18 cellular contexts compared by ENCODE assay signal in the genomic region with DNA sequence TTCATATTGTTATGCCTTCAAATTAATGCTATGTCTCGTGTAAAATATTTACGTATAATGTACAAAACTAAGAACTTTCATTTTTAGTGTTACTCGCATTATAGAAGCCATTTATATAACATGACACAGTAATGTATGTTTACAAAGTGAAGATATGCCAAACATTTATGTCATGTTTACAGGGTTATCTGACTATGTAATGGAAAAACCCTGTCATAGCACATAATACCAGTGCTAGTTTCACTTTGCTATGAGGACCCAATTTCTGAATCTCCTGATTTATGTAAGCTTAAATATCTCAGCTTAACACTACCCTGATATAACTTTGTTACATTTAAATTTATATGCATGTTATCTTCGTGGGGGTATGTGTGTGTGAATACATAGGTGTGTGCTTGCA.
DNase-seq lines count a peak whose midpoint lies in the region; ATAC-seq and TF ChIP-seq lines count a peak whose summit lies in the region.
"Had no signal": no experiment of that assay in that cellular context is flagged by ENCODE, and none has a peak within 500 bp of the region (broad histone marks: within the 10 kb centered on the region; RNA-seq: fewer than 3 reads in every experiment).

No MANE protein-coding gene starts in this region.

- no peaks in the 10 kb centered on the region for H3K79me1 ChIP-seq in trophoblast cell (ENCODE audit: low read length)

- H3K27me3 ChIP-seq in trophoblast cell (ENCODE audit: insufficient read depth, low read length) (no peaks in the 10 kb centered on the region), dorsolateral prefrontal cortex (peaks cover 0 to 3% (median 0%) of the 10 kb centered on the region in 45 donors)

- H3K4me1 ChIP-seq in trophoblast cell (ENCODE audit: control insufficient read depth in 1 of 2, insufficient read depth in 2 of 2, low read length in 2 of 2), result no peaks in the 10 kb centered on the region

- no peaks in the 10 kb centered on the region for H3K36me3 ChIP-seq in trophoblast cell (ENCODE audit: control insufficient read depth in 1 of 2, insufficient read depth in 2 of 2, low read length in 2 of 2)

- H3K23ac ChIP-seq in trophoblast cell (ENCODE audit: low read length), result no peak overlapping the region

- H2AFZ ChIP-seq in trophoblast cell (ENCODE audit: insufficient read depth, low read length, poor library complexity), result no peak overlapping the region

- TF ChIP-seq CTCF in cardiac fibroblast (IDR thresholded peaks at IDR 0.05; ENCODE audit: low read depth, low read length), result no peak
- no peak for TF ChIP-seq CTCF in dorsolateral prefrontal cortex (IDR thresholded peaks at IDR 0.05 in 54 of 56, conservative IDR thresholded peaks at IDR 0.05 in 2 of 56; ENCODE audit: low read depth in 1 of 56, partially characterized antibody in 56 of 56)

- no peak overlapping the region for H3K14ac ChIP-seq in trophoblast cell (ENCODE audit: low read length)

- no peak for ATAC-seq in HG03135 (IDR thresholded peaks at IDR 0.05; ENCODE audit: unreplicated experiment)
- no peak for ATAC-seq in activated naive CD8-positive, alpha-beta T cell treated with anti-CD3 and anti-CD28 coated beads, Interleukin-2, amount 50 U/mL, for 24 hours
- ATAC-seq: Panc1, Right ventricle myocardium inferior had no signal

- peak overlapping the region; percentile 22 for H3K9ac ChIP-seq in trophoblast cell (ENCODE audit: low read length)

- H3K4me1 Mint-ChIP-seq in activated naive CD8-positive, alpha-beta T cell treated with anti-CD3 and anti-CD28 coated beads, Interleukin-2, amount 50 U/mL, for 24 hours, result no peaks in the 10 kb centered on the region
- H3K4me1 Mint-ChIP-seq: B cell; CD4-positive, alpha-beta memory T cell had no signal

- H3K4me3 ChIP-seq in cardiac fibroblast (replicated peaks in 1 of 2; ENCODE audit: low read depth in 2 of 2, low read length in 2 of 2) (no peak overlapping the region), trophoblast cell (ENCODE audit: low read depth, low read length) (no peak overlapping the region), dorsolateral prefrontal cortex (no peak overlapping the region)

- no peak overlapping the region for H2AK5ac ChIP-seq in trophoblast cell (ENCODE audit: low read length)

- H3K27me3 Mint-ChIP-seq in activated naive CD8-positive, alpha-beta T cell treated with anti-CD3 and anti-CD28 coated beads, Interleukin-2, amount 50 U/mL, for 24 hours, result no peaks in the 10 kb centered on the region
- H3K27me3 Mint-ChIP-seq: B cell; CD4-positive, alpha-beta memory T cell had no signal

- H3K4me2 ChIP-seq in trophoblast cell (ENCODE audit: low read length), result no peak overlapping the region

- no peak overlapping the region for H2BK12ac ChIP-seq in trophoblast cell (ENCODE audit: low read length)

- no peak overlapping the region for H2BK120ac ChIP-seq in trophoblast cell (ENCODE audit: insufficient read depth, low read length, poor library complexity)

- no peak overlapping the region for H2BK5ac ChIP-seq in trophoblast cell (ENCODE audit: low read depth, low read length, poor library complexity)

- no CpG with 5 or more reads among the region's 4 CpGs for WGBS in trophoblast cell (ENCODE audit: extremely low coverage, insufficient coverage, insufficient read length)

- no peak overlapping the region for H3K4me3 Mint-ChIP-seq in activated naive CD8-positive, alpha-beta T cell treated with anti-CD3 and anti-CD28 coated beads, Interleukin-2, amount 50 U/mL, for 24 hours
- H3K4me3 Mint-ChIP-seq: B cell; CD4-positive, alpha-beta memory T cell had no signal

- H3K4ac ChIP-seq in trophoblast cell (ENCODE audit: low read depth, low read length), result no peak overlapping the region

- H3K36me3 Mint-ChIP-seq in activated naive CD8-positive, alpha-beta T cell treated with anti-CD3 and anti-CD28 coated beads, Interleukin-2, amount 50 U/mL, for 24 hours (ENCODE audit: low read depth), result no peaks in the 10 kb centered on the region
- H3K36me3 Mint-ChIP-seq: CD4-positive, alpha-beta memory T cell had no signal

- no peak overlapping the region for H3K27ac ChIP-seq in trophoblast cell (ENCODE audit: low read depth, low read length)
- no peak overlapping the region for H3K27ac ChIP-seq in dorsolateral prefrontal cortex

- no peaks in the 10 kb centered on the region for H3K79me2 ChIP-seq in trophoblast cell (ENCODE audit: control insufficient read depth, insufficient read depth, low read length, poor library complexity)

- intact Hi-C loops in posterior cingulate gyrus (cut with DNase I) (no loop called here), dorsolateral prefrontal cortex (cut with DNase I) (no loop called here)

- no peak overlapping the region for H3K18ac ChIP-seq in trophoblast cell (ENCODE audit: low read length)

- no peak overlapping the region for H4K12ac ChIP-seq in trophoblast cell (ENCODE audit: low read depth, low read length)

- peaks cover 4% of the 10 kb centered on the region for H3K9me3 ChIP-seq in trophoblast cell (ENCODE audit: insufficient read depth, low read depth, low read length)

- no peak overlapping the region for H4K91ac ChIP-seq in trophoblast cell (ENCODE audit: low read depth, low read length)

- no peak overlapping the region for H3K27ac Mint-ChIP-seq in activated naive CD8-positive, alpha-beta T cell treated with anti-CD3 and anti-CD28 coated beads, Interleukin-2, amount 50 U/mL, for 24 hours
- H3K27ac Mint-ChIP-seq: B cell; CD4-positive, alpha-beta memory T cell had no signal

- H4K8ac ChIP-seq in trophoblast cell (ENCODE audit: low read depth, low read length), result no peak overlapping the region

- DNase-seq in NCI-H226 (peak; percentile 11), cardiac fibroblast (ENCODE audit: low read depth in 2 of 2) (peak; percentile 13 to 25), fibroblast of the conjunctiva (ENCODE audit: low read depth) (peak; percentile 8), trophoblast cell (peak in 1 of 2 donors; percentile 42), posterior cingulate gyrus (no peak), dorsolateral prefrontal cortex (no peak)
- no peak for DNase-seq in activated naive CD8-positive, alpha-beta T cell treated with anti-CD3 and anti-CD28 coated beads, Interleukin-2, amount 50 U/mL, for 24 hours
- DNase-seq: CD4-positive, alpha-beta memory T cell; DMS79 treated with DMSO at 0.1 percent for 48 hours; GDM1; Kasumi-1; NCI-H1105 treated with DMSO at 0.1 percent for 48 hours; NCI-H187; NCI-H446 had no signal

- H3K9me3 Mint-ChIP-seq in activated naive CD8-positive, alpha-beta T cell treated with anti-CD3 and anti-CD28 coated beads, Interleukin-2, amount 50 U/mL, for 24 hours, result peaks cover 4% of the 10 kb centered on the region

Comparison
In these comparisons a context has a peak if more than half of its experiments do, and no peak if none do; other contexts are left out.
1. DNase-seq: peak in NCI-H226 (single experiment), cardiac fibroblast (2 of 2) and fibroblast of the conjunctiva (single experiment); none in posterior cingulate gyrus (0 of 10), dorsolateral prefrontal cortex (0 of 10) and activated naive CD8-positive, alpha-beta T cell treated with anti-CD3 and anti-CD28 coated beads, Interleukin-2, amount 50 U/mL, for 24 hours (single experiment).